ENCODE assay signal across 9 cellular contexts in genomic region chr16:72856797-72857196, GRCh38.
DNase-seq lines count a peak whose midpoint lies in the region; ATAC-seq and TF ChIP-seq lines count a peak whose summit lies in the region.
"Had no signal": no experiment of that assay in that cellular context is flagged by ENCODE, and none has a peak within 500 bp of the region (broad histone marks: within the 10 kb centered on the region; RNA-seq: fewer than 3 reads in every experiment).

No MANE protein-coding gene starts in this region.

- H3K27me3 ChIP-seq in cardiac muscle cell (no peaks in the 10 kb centered on the region), MM.1S (replicated peaks; ENCODE audit: insufficient read depth, low read length) (no peaks in the 10 kb centered on the region), thoracic aorta (replicated peaks; ENCODE audit: insufficient read depth) (no peaks in the 10 kb centered on the region)

- no peaks in the 10 kb centered on the region for H3F3A ChIP-seq in MM.1S (ENCODE audit: insufficient read depth, low read length)

- H3K79me2 ChIP-seq in MM.1S (ENCODE audit: low read length): no peaks in the 10 kb centered on the region

- H4K20me1 ChIP-seq in MM.1S (ENCODE audit: insufficient read depth, low read length): no peaks in the 10 kb centered on the region

- H3K36me3 ChIP-seq in cardiac muscle cell (no peaks in the 10 kb centered on the region), MM.1S (replicated peaks; ENCODE audit: insufficient read depth, low read length) (no peaks in the 10 kb centered on the region), thoracic aorta (no peaks in the 10 kb centered on the region)

- intact Hi-C loops in left ventricle myocardium superior (cut with micrococcal nuclease): loop anchor here (10.0 kb wide), 1 partner anchor 78 kb away; no protein-coding TSS in a partner anchor

- TF ChIP-seq CTCF in cardiac muscle cell (IDR thresholded peaks at IDR 0.05; ENCODE audit: low read depth, low read length) (peak; percentile 43), MM.1S (IDR thresholded peaks at IDR 0.05; ENCODE audit: low read length) (peak; percentile 13), coronary artery (IDR thresholded peaks at IDR 0.05) (peak; percentile 14), thoracic aorta (IDR thresholded peaks at IDR 0.05) (peak; percentile 23)

- peaks cover 24% of the 10 kb centered on the region for H3K4me1 ChIP-seq in cardiac muscle cell (ENCODE audit: low read depth)
- H3K4me1 ChIP-seq in MM.1S (ENCODE audit: low read length): no peaks in the 10 kb centered on the region
- H3K4me1 ChIP-seq in thoracic aorta (ENCODE audit: control insufficient read depth in 1 of 2, low read depth in 2 of 2): peaks cover 33 to 78% of the 10 kb centered on the region in 2 donors

- no peak for ATAC-seq in left ventricle myocardium superior
- no peak for ATAC-seq in thoracic aorta (ENCODE audit: insufficient number of reproducible peaks, low FRiP score, low read depth)
- no peak for ATAC-seq in HG02678 (IDR thresholded peaks at IDR 0.05; ENCODE audit: unreplicated experiment)

- no peak overlapping the region for H3K4me3 ChIP-seq in cardiac muscle cell
- H3K4me3 ChIP-seq in MM.1S (ENCODE audit: low read length): no peak overlapping the region
- H3K4me3 ChIP-seq in coronary artery: no peak overlapping the region
- no peak overlapping the region for H3K4me3 ChIP-seq in thoracic aorta

- H2AFZ ChIP-seq in MM.1S (ENCODE audit: low read length): no peak overlapping the region

- H3K27ac ChIP-seq in cardiac muscle cell (no peak overlapping the region), MM.1S (ENCODE audit: low read length) (no peak overlapping the region), coronary artery (peak overlapping the region; percentile 84 to 91), thoracic aorta (peak overlapping the region; percentile 90 to 93)

- no peak overlapping the region for H3K9ac ChIP-seq in MM.1S (ENCODE audit: low read length)

- DNase-seq in cardiac muscle cell (ENCODE audit: low read depth in 1 of 2, low spot score in 1 of 2): peak in 1 of 2 donors; percentile 38
- DNase-seq in left ventricle myocardium superior: no peak
- no peak for DNase-seq in MM.1S
- DNase-seq in coronary artery (ENCODE audit: low spot score): no peak
- no peak for DNase-seq in thoracic aorta (ENCODE audit: low spot score)
- no peak for DNase-seq in GM03348 (ENCODE audit: low spot score)
- no peak for DNase-seq in amygdala (lab: John Stamatoyannopoulos, UW)
- DNase-seq: NCI-H2171 had no signal

- no peaks in the 10 kb centered on the region for H3K9me2 ChIP-seq in MM.1S (replicated peaks; ENCODE audit: insufficient read depth, low read length)

- no peak overlapping the region for H3K4me2 ChIP-seq in MM.1S (ENCODE audit: low read depth, low read length)

- H3K9me3 ChIP-seq in cardiac muscle cell (ENCODE audit: low read depth) (no peaks in the 10 kb centered on the region), MM.1S (replicated peaks; ENCODE audit: insufficient read depth, low read length) (no peaks in the 10 kb centered on the region), thoracic aorta (no peaks in the 10 kb centered on the region)

Comparison
In these comparisons a context has a peak if more than half of its experiments do, and no peak if none do; other contexts are left out.
1. H3K27ac ChIP-seq: peak in coronary artery (2 of 2) and thoracic aorta (2 of 2); none in cardiac muscle cell (single experiment) and MM.1S (single experiment).
2. Peak in every context shown above with its lines, with median percentiles within 50 percentile points of each other: CTCF ChIP-seq.